ENCODE assay signal across 1 cellular context in the genomic region with DNA sequence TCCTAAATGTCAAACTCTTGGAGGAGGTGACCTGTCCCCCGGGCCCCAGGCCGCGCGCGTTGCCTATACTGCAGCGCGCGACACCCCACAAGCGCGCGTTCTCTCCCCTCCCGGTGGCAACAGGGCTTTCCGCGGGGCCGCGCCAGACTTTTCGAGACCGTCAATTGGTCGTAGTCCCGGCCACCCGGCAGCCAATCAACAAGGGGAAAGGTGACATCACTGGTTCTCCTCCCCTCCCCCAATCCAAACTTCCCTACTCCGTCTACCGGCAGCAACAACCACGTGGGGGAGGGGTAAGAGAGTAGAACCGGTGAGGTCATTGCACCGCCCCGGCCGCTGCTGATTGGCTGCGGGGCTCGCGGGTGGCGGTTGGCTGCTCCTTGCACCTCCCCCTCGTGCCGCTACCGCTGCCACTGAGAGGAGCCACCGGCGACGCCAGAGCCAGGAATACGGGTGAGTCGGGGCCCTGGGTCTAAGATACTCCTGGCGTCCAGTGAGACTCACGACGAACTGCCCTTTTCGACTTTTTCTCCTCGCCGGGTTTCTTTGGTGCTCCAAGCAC.
A peak's percentile ranks its signal among the peaks of the same experiment; 100 is the strongest.
TF ChIP-seq lines count a peak whose summit lies in the region.

No MANE protein-coding gene starts in this region.

TF ChIP-seq in GM12878, 131 proteins besides CTCF, POLR2A, EP300 and RAD21 (continues in another document):
- TF ChIP-seq ZNF24 (IDR thresholded peaks at IDR 0.05) (no peak), MYC (IDR thresholded peaks at IDR 0.05; ENCODE audit: insufficient read depth, insufficient read length, insufficient replicate concordance, low read length, severe bottlenecking) (no peak), CEBPB (IDR thresholded peaks at IDR 0.05; ENCODE audit: borderline replicate concordance in 1 of 2, low read depth in 2 of 2, low read length in 2 of 2) (no peak), CHD4 (IDR thresholded peaks at IDR 0.05) (no peak), MYB (IDR thresholded peaks at IDR 0.05; ENCODE audit: borderline replicate concordance, low read depth, low read length) (peak; percentile 45; the same call in 1 of the 2 replicates), TCF12 (IDR thresholded peaks at IDR 0.05; ENCODE audit: low read depth, low read length) (peak; percentile 33; the same call in 1 of the 2 replicates), TARDBP (IDR thresholded peaks at IDR 0.05; ENCODE audit: borderline replicate concordance) (no peak), SUZ12 (IDR thresholded peaks at IDR 0.05; ENCODE audit: unreplicated experiment) (no peak), STAT3 (IDR thresholded peaks at IDR 0.05; ENCODE audit: low read depth, low read length) (no peak), BACH1 (IDR thresholded peaks at IDR 0.05; ENCODE audit: borderline replicate concordance) (no peak), RB1 (IDR thresholded peaks at IDR 0.05; ENCODE audit: borderline replicate concordance) (peak; percentile 14; the same call in 1 of the 2 replicates), GABPA (IDR thresholded peaks at IDR 0.05; ENCODE audit: low read depth) (no peak), SPI1 (IDR thresholded peaks at IDR 0.05; ENCODE audit: borderline replicate concordance, insufficient read depth, low read depth, low read length) (peak; percentile 30; the same call in 1 of the 2 replicates), GATAD2B (conservative IDR thresholded peaks at IDR 0.05; ENCODE audit: low read depth) (0 out of 2 replicates have a peak, but pooled peaks have one; percentile 24), SMAD5 (IDR thresholded peaks at IDR 0.05; ENCODE audit: low read depth) (no peak), SP1 (IDR thresholded peaks at IDR 0.05; ENCODE audit: low read depth, low read length) (peak; percentile 59), MEF2A (IDR thresholded peaks at IDR 0.05; ENCODE audit: insufficient read depth, low read depth, low read length) (0 out of 2 replicates have a peak, but pooled peaks have one; percentile 26), SREBF1 (IDR thresholded peaks at IDR 0.05; ENCODE audit: low read length) (no peak), SIX5 (IDR thresholded peaks at IDR 0.05; ENCODE audit: low read depth, low read length, severe bottlenecking) (no peak), TBL1XR1 (IDR thresholded peaks at IDR 0.05; ENCODE audit: low read depth, low read length) (peak; percentile 72; the same call in 1 of the 2 replicates), ZNF384 (IDR thresholded peaks at IDR 0.05; ENCODE audit: borderline replicate concordance, low read depth, low read length) (no peak), IKZF1 (conservative IDR thresholded peaks at IDR 0.05) (no peak), ZSCAN29 (IDR thresholded peaks at IDR 0.05) (no peak), CBX5 (IDR thresholded peaks at IDR 0.05; ENCODE audit: low read depth) (no peak), MTA2 (IDR thresholded peaks at IDR 0.05; ENCODE audit: low read depth) (no peak), ESRRA (IDR thresholded peaks at IDR 0.05; ENCODE audit: low read length) (no peak), KLF5 (IDR thresholded peaks at IDR 0.05; ENCODE audit: partially characterized antibody) (no peak), SMAD1 (IDR thresholded peaks at IDR 0.05; ENCODE audit: low read depth, partially characterized antibody) (no peak), BMI1 (IDR thresholded peaks at IDR 0.05; ENCODE audit: borderline replicate concordance) (no peak), LARP7 (IDR thresholded peaks at IDR 0.05) (no peak)
- TF ChIP-seq, protein P1, sequence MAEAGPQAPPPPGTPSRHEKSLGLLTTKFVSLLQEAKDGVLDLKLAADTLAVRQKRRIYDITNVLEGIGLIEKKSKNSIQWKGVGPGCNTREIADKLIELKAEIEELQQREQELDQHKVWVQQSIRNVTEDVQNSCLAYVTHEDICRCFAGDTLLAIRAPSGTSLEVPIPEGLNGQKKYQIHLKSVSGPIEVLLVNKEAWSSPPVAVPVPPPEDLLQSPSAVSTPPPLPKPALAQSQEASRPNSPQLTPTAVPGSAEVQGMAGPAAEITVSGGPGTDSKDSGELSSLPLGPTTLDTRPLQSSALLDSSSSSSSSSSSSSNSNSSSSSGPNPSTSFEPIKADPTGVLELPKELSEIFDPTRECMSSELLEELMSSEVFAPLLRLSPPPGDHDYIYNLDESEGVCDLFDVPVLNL (IDR thresholded peaks at IDR 0.05; ENCODE audit: low read depth, low read length): peak; percentile 77
- TF ChIP-seq, protein P2, sequence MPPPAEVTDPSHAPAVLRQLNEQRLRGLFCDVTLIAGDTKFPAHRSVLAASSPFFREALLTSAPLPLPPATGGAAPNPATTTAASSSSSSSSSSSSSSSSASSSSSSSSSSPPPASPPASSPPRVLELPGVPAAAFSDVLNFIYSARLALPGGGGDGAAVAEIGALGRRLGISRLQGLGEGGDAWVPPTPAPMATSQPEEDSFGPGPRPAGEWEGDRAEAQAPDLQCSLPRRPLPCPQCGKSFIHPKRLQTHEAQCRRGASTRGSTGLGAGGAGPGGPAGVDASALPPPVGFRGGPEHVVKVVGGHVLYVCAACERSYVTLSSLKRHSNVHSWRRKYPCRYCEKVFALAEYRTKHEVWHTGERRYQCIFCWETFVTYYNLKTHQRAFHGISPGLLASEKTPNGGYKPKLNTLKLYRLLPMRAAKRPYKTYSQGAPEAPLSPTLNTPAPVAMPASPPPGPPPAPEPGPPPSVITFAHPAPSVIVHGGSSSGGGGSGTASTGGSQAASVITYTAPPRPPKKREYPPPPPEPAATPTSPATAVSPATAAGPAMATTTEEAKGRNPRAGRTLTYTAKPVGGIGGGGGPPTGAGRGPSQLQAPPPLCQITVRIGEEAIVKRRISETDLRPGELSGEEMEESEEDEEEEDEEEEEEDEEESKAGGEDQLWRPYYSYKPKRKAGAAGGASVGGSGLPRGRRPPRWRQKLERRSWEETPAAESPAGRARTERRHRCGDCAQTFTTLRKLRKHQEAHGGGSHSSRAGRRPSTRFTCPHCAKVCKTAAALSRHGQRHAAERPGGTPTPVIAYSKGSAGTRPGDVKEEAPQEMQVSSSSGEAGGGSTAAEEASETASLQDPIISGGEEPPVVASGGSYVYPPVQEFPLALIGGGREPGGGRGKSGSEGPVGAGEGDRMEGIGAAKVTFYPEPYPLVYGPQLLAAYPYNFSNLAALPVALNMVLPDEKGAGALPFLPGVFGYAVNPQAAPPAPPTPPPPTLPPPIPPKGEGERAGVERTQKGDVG (CRISPR knock-in tag; IDR thresholded peaks at IDR 0.05): no peak
- TF ChIP-seq, protein P3, sequence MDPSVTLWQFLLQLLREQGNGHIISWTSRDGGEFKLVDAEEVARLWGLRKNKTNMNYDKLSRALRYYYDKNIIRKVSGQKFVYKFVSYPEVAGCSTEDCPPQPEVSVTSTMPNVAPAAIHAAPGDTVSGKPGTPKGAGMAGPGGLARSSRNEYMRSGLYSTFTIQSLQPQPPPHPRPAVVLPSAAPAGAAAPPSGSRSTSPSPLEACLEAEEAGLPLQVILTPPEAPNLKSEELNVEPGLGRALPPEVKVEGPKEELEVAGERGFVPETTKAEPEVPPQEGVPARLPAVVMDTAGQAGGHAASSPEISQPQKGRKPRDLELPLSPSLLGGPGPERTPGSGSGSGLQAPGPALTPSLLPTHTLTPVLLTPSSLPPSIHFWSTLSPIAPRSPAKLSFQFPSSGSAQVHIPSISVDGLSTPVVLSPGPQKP (IDR thresholded peaks at IDR 0.05; ENCODE audit: low read depth, low read length): no peak
- TF ChIP-seq, protein P4, sequence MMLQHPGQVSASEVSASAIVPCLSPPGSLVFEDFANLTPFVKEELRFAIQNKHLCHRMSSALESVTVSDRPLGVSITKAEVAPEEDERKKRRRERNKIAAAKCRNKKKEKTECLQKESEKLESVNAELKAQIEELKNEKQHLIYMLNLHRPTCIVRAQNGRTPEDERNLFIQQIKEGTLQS (IDR thresholded peaks at IDR 0.05; ENCODE audit: borderline replicate concordance, extremely low read depth, low read depth, low read length): no peak
- TF ChIP-seq, protein P5, sequence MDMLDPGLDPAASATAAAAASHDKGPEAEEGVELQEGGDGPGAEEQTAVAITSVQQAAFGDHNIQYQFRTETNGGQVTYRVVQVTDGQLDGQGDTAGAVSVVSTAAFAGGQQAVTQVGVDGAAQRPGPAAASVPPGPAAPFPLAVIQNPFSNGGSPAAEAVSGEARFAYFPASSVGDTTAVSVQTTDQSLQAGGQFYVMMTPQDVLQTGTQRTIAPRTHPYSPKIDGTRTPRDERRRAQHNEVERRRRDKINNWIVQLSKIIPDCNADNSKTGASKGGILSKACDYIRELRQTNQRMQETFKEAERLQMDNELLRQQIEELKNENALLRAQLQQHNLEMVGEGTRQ (IDR thresholded peaks at IDR 0.05; ENCODE audit: borderline replicate concordance, low read depth, low read length): peak; percentile 4; the same call in 1 of the 2 replicates
- TF ChIP-seq, protein P6, sequence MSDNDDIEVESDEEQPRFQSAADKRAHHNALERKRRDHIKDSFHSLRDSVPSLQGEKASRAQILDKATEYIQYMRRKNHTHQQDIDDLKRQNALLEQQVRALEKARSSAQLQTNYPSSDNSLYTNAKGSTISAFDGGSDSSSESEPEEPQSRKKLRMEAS (IDR thresholded peaks at IDR 0.05; ENCODE audit: low read depth, low read length): peak; percentile 54; the same call in 1 of the 2 replicates
- TF ChIP-seq, protein P7, sequence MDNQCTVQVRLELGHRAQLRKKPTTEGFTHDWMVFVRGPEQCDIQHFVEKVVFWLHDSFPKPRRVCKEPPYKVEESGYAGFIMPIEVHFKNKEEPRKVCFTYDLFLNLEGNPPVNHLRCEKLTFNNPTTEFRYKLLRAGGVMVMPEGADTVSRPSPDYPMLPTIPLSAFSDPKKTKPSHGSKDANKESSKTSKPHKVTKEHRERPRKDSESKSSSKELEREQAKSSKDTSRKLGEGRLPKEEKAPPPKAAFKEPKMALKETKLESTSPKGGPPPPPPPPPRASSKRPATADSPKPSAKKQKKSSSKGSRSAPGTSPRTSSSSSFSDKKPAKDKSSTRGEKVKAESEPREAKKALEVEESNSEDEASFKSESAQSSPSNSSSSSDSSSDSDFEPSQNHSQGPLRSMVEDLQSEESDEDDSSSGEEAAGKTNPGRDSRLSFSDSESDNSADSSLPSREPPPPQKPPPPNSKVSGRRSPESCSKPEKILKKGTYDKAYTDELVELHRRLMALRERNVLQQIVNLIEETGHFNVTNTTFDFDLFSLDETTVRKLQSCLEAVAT (IDR thresholded peaks at IDR 0.05): peak; percentile 47; the same call in 1 of the 2 replicates
- TF ChIP-seq, protein P8, sequence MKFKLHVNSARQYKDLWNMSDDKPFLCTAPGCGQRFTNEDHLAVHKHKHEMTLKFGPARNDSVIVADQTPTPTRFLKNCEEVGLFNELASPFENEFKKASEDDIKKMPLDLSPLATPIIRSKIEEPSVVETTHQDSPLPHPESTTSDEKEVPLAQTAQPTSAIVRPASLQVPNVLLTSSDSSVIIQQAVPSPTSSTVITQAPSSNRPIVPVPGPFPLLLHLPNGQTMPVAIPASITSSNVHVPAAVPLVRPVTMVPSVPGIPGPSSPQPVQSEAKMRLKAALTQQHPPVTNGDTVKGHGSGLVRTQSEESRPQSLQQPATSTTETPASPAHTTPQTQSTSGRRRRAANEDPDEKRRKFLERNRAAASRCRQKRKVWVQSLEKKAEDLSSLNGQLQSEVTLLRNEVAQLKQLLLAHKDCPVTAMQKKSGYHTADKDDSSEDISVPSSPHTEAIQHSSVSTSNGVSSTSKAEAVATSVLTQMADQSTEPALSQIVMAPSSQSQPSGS (IDR thresholded peaks at IDR 0.05; ENCODE audit: low read length): peak; percentile 100
- TF ChIP-seq, protein P9, sequence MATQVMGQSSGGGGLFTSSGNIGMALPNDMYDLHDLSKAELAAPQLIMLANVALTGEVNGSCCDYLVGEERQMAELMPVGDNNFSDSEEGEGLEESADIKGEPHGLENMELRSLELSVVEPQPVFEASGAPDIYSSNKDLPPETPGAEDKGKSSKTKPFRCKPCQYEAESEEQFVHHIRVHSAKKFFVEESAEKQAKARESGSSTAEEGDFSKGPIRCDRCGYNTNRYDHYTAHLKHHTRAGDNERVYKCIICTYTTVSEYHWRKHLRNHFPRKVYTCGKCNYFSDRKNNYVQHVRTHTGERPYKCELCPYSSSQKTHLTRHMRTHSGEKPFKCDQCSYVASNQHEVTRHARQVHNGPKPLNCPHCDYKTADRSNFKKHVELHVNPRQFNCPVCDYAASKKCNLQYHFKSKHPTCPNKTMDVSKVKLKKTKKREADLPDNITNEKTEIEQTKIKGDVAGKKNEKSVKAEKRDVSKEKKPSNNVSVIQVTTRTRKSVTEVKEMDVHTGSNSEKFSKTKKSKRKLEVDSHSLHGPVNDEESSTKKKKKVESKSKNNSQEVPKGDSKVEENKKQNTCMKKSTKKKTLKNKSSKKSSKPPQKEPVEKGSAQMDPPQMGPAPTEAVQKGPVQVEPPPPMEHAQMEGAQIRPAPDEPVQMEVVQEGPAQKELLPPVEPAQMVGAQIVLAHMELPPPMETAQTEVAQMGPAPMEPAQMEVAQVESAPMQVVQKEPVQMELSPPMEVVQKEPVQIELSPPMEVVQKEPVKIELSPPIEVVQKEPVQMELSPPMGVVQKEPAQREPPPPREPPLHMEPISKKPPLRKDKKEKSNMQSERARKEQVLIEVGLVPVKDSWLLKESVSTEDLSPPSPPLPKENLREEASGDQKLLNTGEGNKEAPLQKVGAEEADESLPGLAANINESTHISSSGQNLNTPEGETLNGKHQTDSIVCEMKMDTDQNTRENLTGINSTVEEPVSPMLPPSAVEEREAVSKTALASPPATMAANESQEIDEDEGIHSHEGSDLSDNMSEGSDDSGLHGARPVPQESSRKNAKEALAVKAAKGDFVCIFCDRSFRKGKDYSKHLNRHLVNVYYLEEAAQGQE (IDR thresholded peaks at IDR 0.05; ENCODE audit: low read depth, low read length): no peak
- TF ChIP-seq, protein P10, sequence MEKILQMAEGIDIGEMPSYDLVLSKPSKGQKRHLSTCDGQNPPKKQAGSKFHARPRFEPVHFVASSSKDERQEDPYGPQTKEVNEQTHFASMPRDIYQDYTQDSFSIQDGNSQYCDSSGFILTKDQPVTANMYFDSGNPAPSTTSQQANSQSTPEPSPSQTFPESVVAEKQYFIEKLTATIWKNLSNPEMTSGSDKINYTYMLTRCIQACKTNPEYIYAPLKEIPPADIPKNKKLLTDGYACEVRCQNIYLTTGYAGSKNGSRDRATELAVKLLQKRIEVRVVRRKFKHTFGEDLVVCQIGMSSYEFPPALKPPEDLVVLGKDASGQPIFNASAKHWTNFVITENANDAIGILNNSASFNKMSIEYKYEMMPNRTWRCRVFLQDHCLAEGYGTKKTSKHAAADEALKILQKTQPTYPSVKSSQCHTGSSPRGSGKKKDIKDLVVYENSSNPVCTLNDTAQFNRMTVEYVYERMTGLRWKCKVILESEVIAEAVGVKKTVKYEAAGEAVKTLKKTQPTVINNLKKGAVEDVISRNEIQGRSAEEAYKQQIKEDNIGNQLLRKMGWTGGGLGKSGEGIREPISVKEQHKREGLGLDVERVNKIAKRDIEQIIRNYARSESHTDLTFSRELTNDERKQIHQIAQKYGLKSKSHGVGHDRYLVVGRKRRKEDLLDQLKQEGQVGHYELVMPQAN (conservative IDR thresholded peaks at IDR 0.05): no peak; the same call in none of the 2 replicates
- TF ChIP-seq, protein P11, sequence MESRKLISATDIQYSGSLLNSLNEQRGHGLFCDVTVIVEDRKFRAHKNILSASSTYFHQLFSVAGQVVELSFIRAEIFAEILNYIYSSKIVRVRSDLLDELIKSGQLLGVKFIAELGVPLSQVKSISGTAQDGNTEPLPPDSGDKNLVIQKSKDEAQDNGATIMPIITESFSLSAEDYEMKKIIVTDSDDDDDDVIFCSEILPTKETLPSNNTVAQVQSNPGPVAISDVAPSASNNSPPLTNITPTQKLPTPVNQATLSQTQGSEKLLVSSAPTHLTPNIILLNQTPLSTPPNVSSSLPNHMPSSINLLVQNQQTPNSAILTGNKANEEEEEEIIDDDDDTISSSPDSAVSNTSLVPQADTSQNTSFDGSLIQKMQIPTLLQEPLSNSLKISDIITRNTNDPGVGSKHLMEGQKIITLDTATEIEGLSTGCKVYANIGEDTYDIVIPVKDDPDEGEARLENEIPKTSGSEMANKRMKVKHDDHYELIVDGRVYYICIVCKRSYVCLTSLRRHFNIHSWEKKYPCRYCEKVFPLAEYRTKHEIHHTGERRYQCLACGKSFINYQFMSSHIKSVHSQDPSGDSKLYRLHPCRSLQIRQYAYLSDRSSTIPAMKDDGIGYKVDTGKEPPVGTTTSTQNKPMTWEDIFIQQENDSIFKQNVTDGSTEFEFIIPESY (IDR thresholded peaks at IDR 0.05): no peak
